Comparison of ENCODE assay signal across 1 cellular context in the genomic region with DNA sequence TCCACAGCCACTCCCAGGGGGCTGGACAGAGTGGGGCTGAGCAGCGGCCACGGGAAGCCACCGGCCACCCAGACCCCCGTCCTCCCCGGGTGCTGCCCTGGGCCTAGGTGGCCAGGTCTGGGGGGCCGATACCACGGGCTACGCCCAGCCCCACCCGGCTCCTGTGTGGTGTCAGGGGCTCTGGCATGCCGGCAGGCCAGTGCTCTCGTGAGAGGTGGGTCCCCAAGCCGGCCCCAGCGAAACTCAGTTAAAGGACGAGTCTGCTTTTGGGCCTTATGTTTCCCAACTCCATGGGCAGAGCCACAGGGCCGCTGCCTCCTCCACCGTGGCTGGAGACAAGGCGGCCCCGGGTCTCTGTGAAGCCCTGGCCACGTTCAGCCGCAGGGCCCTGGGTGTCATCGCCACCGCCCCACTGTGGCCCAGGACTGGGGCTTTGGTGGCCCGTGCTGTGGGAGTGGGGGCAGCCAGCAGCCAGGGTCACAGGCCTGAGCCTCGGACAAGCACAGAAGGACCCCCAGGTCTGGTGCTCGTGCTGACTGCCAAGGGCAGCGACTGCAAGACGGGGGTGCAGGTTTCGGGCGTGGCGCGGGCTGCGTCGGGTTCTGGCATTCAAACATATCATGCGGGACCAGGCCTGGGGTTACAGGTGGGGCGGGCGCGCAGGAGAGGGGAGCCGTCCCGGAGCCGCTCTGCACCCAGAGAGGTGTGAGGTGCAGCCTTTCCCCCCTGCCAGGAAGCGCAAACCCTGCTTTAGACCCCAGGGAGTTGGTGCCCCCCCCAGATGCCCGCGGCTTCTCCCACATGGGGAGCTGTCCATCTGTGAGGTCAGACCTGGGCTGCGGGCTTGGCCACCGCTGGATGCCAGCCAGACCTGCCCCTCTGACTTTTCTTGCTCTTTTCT.
TF ChIP-seq lines count a peak whose summit lies in the region.

No MANE protein-coding gene starts in this region.

TF ChIP-seq in IMR-90, 13 proteins besides CTCF, POLR2A, EP300 and RAD21:
- TF ChIP-seq, protein P1, sequence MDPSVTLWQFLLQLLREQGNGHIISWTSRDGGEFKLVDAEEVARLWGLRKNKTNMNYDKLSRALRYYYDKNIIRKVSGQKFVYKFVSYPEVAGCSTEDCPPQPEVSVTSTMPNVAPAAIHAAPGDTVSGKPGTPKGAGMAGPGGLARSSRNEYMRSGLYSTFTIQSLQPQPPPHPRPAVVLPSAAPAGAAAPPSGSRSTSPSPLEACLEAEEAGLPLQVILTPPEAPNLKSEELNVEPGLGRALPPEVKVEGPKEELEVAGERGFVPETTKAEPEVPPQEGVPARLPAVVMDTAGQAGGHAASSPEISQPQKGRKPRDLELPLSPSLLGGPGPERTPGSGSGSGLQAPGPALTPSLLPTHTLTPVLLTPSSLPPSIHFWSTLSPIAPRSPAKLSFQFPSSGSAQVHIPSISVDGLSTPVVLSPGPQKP (IDR thresholded peaks at IDR 0.05; ENCODE audit: borderline replicate concordance, low read depth, low read length): no peak
